9 cellular contexts compared by ENCODE assay signal in genomic region chr3:182212479-182213076, GRCh38.
DNase-seq lines count a peak whose midpoint lies in the region; ATAC-seq and TF ChIP-seq lines count a peak whose summit lies in the region.
"Had no signal": no experiment of that assay in that cellular context is flagged by ENCODE, and none has a peak within 500 bp of the region (broad histone marks: within the 10 kb centered on the region; RNA-seq: fewer than 3 reads in every experiment).

No MANE protein-coding gene starts in this region.

- DNase-seq in NCI-H1436 (lab: John Stamatoyannopoulos, UW) (peak; percentile 23), NCI-H1436 treated with DMSO at 0.1 percent for 48 hours (lab: John Stamatoyannopoulos, UW) (no peak), PC-3 (peak; percentile 99), foreskin keratinocyte (peak; percentile 99), stomach (peak; percentile 54), ovary (no peak), NK-92 (lab: John Stamatoyannopoulos, UW; ENCODE audit: unreplicated experiment) (no peak)

- TF ChIP-seq EP300 in stomach (IDR thresholded peaks at IDR 0.05) (no peak), ovary (IDR thresholded peaks at IDR 0.05) (no peak)

- TF ChIP-seq POLR2A in stomach (IDR thresholded peaks at IDR 0.05): no peak
- TF ChIP-seq POLR2A in ovary (IDR thresholded peaks at IDR 0.05): no peak

- H3K27me3 ChIP-seq in PC-3 (ENCODE audit: low read length): no peaks in the 10 kb centered on the region
- H3K27me3 ChIP-seq in foreskin keratinocyte: no peaks in the 10 kb centered on the region
- no peaks in the 10 kb centered on the region for H3K27me3 ChIP-seq in stomach
- no peaks in the 10 kb centered on the region for H3K27me3 ChIP-seq in ovary

- POLR2A ChIA-PET in PC-3 (lab: Charles Lee; ENCODE audit: unreplicated experiment): interaction anchor here (0.6 to 0.7 kb wide), 2 partner anchors 499 to 501 kb away, joined by 4 to 14 read pairs; no protein-coding TSS in a partner anchor

- ATAC-seq in PC-3 (peak; percentile 95), foreskin keratinocyte (peak; percentile 98), HG02938 (IDR thresholded peaks at IDR 0.05; ENCODE audit: unreplicated experiment) (no peak)

- H2AFZ ChIP-seq in PC-3 (ENCODE audit: low read length): no peak overlapping the region

- 0 out of 2 replicates have a peak overlapping the region, but pooled peaks have one; percentile 11 for H3K9ac ChIP-seq in PC-3 (ENCODE audit: low read length)

- CTCF ChIA-PET in PC-3 (lab: Charles Lee): interaction anchor here (0.7 kb wide), 1 partner anchor 415 kb away, joined by 3 read pairs; no protein-coding TSS in a partner anchor

- H3K4me3 ChIP-seq in PC-3 (ENCODE audit: low read length): peak overlapping the region; percentile 10; the same call in 1 of the 2 replicates
- no peak overlapping the region for H3K4me3 ChIP-seq in stomach
- no peak overlapping the region for H3K4me3 ChIP-seq in ovary

- peak overlapping the region; percentile 89 for H3K27ac ChIP-seq in PC-3 (ENCODE audit: low read length)
- peak overlapping the region; percentile 84 for H3K27ac ChIP-seq in foreskin keratinocyte
- no peak overlapping the region for H3K27ac ChIP-seq in stomach
- no peak overlapping the region for H3K27ac ChIP-seq in ovary
- H3K27ac ChIP-seq: 22Rv1 had no signal

- H3K9me2 ChIP-seq in PC-3 (replicated peaks; ENCODE audit: low read length): no peaks in the 10 kb centered on the region

- peak overlapping the region; percentile 60 for H3K4me2 ChIP-seq in PC-3 (ENCODE audit: low read length)

- intact Hi-C loops in PC-3 (cut with micrococcal nuclease) (loop anchor here (1.0 to 5.0 kb wide), 3 partner anchors 46 to 155 kb away; no protein-coding TSS in a partner anchor), stomach (cut with DNase I; ENCODE audit: low total_unique reads) (no loop called here), ovary (cut with DNase I) (no loop called here)

- TF ChIP-seq CTCF in PC-3 (conservative IDR thresholded peaks at IDR 0.05; ENCODE audit: low read depth, low read length) (no peak), foreskin keratinocyte (conservative IDR thresholded peaks at IDR 0.05) (no peak), stomach (IDR thresholded peaks at IDR 0.05) (no peak), ovary (IDR thresholded peaks at IDR 0.05) (no peak)

- WGBS in stomach, 5 donors: 22 to 39% (median 25%) methylated on average over 4 of the region's 4 CpGs
- WGBS in ovary, 3 donors: 6 to 13% (median 10%) methylated on average over 4 of the region's 4 CpGs

- H3K4me1 ChIP-seq in PC-3 (ENCODE audit: insufficient read depth, low read length) (peaks cover 26% of the 10 kb centered on the region), foreskin keratinocyte (peaks cover 15% of the 10 kb centered on the region), stomach (peaks cover 0 to 11% (median 3%) of the 10 kb centered on the region in 4 donors), ovary (ENCODE audit: insufficient read depth) (no peaks in the 10 kb centered on the region)

- H3K36me3 ChIP-seq in PC-3 (ENCODE audit: low read depth, low read length) (no peaks in the 10 kb centered on the region), stomach (no peaks in the 10 kb centered on the region), ovary (no peaks in the 10 kb centered on the region)

- H3K79me2 ChIP-seq in PC-3 (ENCODE audit: low read length): no peaks in the 10 kb centered on the region

- H4K20me1 ChIP-seq in PC-3 (ENCODE audit: low read length): no peaks in the 10 kb centered on the region

- H3F3A ChIP-seq in PC-3 (ENCODE audit: low read length, unreplicated experiment): no peaks in the 10 kb centered on the region

- H3K9me3 ChIP-seq in PC-3 (ENCODE audit: low read length) (no peaks in the 10 kb centered on the region), stomach (no peaks in the 10 kb centered on the region), ovary (no peaks in the 10 kb centered on the region)

- BruUV-seq in PC-3 (replicated peaks; lab: Mats Ljungman, UMichigan): no TSS peak

Comparison
In these comparisons a context has a peak if more than half of its experiments do, and no peak if none do; other contexts are left out.
1. DNase-seq: peak in NCI-H1436 (single experiment), PC-3 (single experiment), foreskin keratinocyte (2 of 2) and stomach (single experiment); none in NCI-H1436 treated with DMSO at 0.1 percent for 48 hours (single experiment), ovary (0 of 5) and NK-92 (single experiment).
2. H3K27ac ChIP-seq: peak in PC-3 (single experiment) and foreskin keratinocyte (single experiment); none in stomach (0 of 5) and ovary (0 of 2).